24 cellular contexts compared by ENCODE assay signal in genomic region chr1:24286246-24287010, GRCh38. TPM values are rescaled to one million over a fixed set of nuclear protein-coding genes. Genes with fewer than 3 reads are reported as not detected.
DNase-seq lines count a peak whose midpoint lies in the region; ATAC-seq, FAIRE-seq and TF ChIP-seq lines count a peak whose summit lies in the region.
"Had no signal": no experiment of that assay in that cellular context is flagged by ENCODE, and none has a peak within 500 bp of the region (broad histone marks: within the 10 kb centered on the region; RNA-seq: fewer than 3 reads in every experiment).

No MANE protein-coding gene starts in this region.

- no peak overlapping the region for H3K4me3 ChIP-seq in bronchial epithelial cell (ENCODE audit: low read depth, low read length)
- H3K4me3 ChIP-seq in esophagus muscularis mucosa = no peak overlapping the region
- H3K4me3 ChIP-seq: BLaER1 treated with 17β-estradiol and CSF1 and Interleukin-3, amounts not matched to agents 10 nM and 100 nM; left lung; sigmoid colon; uterus had no signal

- intact Hi-C loops in esophagus muscularis mucosa (cut with DNase I) = no loop called here

- H3K9me3 ChIP-seq in esophagus muscularis mucosa = no peaks in the 10 kb centered on the region
- H3K9me3 ChIP-seq: BLaER1 treated with 17β-estradiol and CSF1 and Interleukin-3, amounts not matched to agents 10 nM and 100 nM; left lung; sigmoid colon; uterus had no signal

- DNase-seq in ELF-1 (ENCODE audit: low read depth, low spot score) = peak; percentile 79
- peak; percentile 33 for DNase-seq in LoVo (ENCODE audit: low spot score)
- peak; percentile 77 for DNase-seq in bronchial epithelial cell (ENCODE audit: low read depth)
- DNase-seq in iPS-NIHi11 (ENCODE audit: low spot score) = peak; percentile 47
- no peak for DNase-seq in esophagus muscularis mucosa (ENCODE audit: extremely low spot score)
- DNase-seq in CD1c-positive myeloid dendritic cell (ENCODE audit: extremely low spot score) = no peak
- DNase-seq in T1000 (lab: John Stamatoyannopoulos, UW) = no peak
- DNase-seq: activated CD4-positive, alpha-beta T cell treated with anti-CD3 and anti-CD28 coated beads, Interleukin-2, amount 10 ng/mL, durations not matched to agents 7 days and 5 days; activated gamma-delta T cell; activated naive CD8-positive, alpha-beta T cell treated with anti-CD3 and anti-CD28 coated beads, Interleukin-2, amount 50 U/mL, for 24 hours; effector CD4-positive, alpha-beta T cell; immature natural killer cell; left lung; midbrain; NCI-H1694 treated with DMSO at 0.1 percent for 48 hours; NCI-H446; sigmoid colon; uterus had no signal

- H3K27me3 ChIP-seq in bronchial epithelial cell (ENCODE audit: control insufficient read depth, insufficient read depth, low read length) = no peaks in the 10 kb centered on the region
- H3K27me3 ChIP-seq in esophagus muscularis mucosa = no peaks in the 10 kb centered on the region
- H3K27me3 ChIP-seq: uterus had no signal

- TF ChIP-seq EP300 in esophagus muscularis mucosa (IDR thresholded peaks at IDR 0.05) = no peak

- H3K36me3 ChIP-seq in bronchial epithelial cell (ENCODE audit: control insufficient read depth, insufficient read depth, low read length) = no peaks in the 10 kb centered on the region
- no peaks in the 10 kb centered on the region for H3K36me3 ChIP-seq in esophagus muscularis mucosa
- H3K36me3 ChIP-seq: BLaER1 treated with 17β-estradiol and CSF1 and Interleukin-3, amounts not matched to agents 10 nM and 100 nM; left lung; sigmoid colon; uterus had no signal

- peaks cover 0 to 22% (median 10%) of the 10 kb centered on the region in 4 donors for H3K4me1 ChIP-seq in esophagus muscularis mucosa

- TF ChIP-seq CTCF in bronchial epithelial cell (IDR thresholded peaks at IDR 0.05; ENCODE audit: insufficient read depth, low read length, severe bottlenecking) = peak; percentile 27
- TF ChIP-seq CTCF in esophagus muscularis mucosa (IDR thresholded peaks at IDR 0.05) = no peak

- FAIRE-seq in bronchial epithelial cell (lab: Jason Lieb, UNC) = no peak
- FAIRE-seq: GM19239, RCC 7860 had no signal

- H3K27ac ChIP-seq in esophagus muscularis mucosa (replicated peaks in 1 of 4) = no peak overlapping the region
- H3K27ac ChIP-seq: BLaER1 treated with 17β-estradiol and CSF1 and Interleukin-3, amounts not matched to agents 10 nM and 100 nM; left lung; sigmoid colon; uterus had no signal

- 95% methylated on average over 10 of the region's 11 CpGs for WGBS in esophagus muscularis mucosa

- no peak for TF ChIP-seq POLR2A in esophagus muscularis mucosa (IDR thresholded peaks at IDR 0.05; ENCODE audit: low read depth)

- no peak for ATAC-seq in GM18498 (IDR thresholded peaks at IDR 0.05; ENCODE audit: unreplicated experiment)
- ATAC-seq: activated naive CD8-positive, alpha-beta T cell treated with anti-CD3 and anti-CD28 coated beads, Interleukin-2, amount 50 U/mL, for 24 hours; left lung had no signal

RNA-seq across cellular contexts. Expression of gene GRHL3, which starts 32.7 kb away (rescaled TPM):
- total RNA-seq in bronchial epithelial cell (20.5 and 49.8 TPM in 2 replicates), esophagus muscularis mucosa (not detected)
- total RNA-seq: activated CD4-positive, alpha-beta T cell treated with anti-CD3 and anti-CD28 coated beads, Interleukin-2, amount 10 ng/mL, durations not matched to agents 7 days and 5 days; sigmoid colon; SK-MEL-5; subcutaneous adipose tissue had no signal

Comparison
In these comparisons a context has a peak if more than half of its experiments do, and no peak if none do; other contexts are left out.
1. DNase-seq: peak in ELF-1 (single experiment), LoVo (single experiment), bronchial epithelial cell (single experiment) and iPS-NIHi11 (single experiment); none in esophagus muscularis mucosa (single experiment), CD1c-positive myeloid dendritic cell (single experiment) and T1000 (single experiment).
2. RNA of gene GRHL3, which starts 32.7 kb away (total RNA-seq): 20.5 to 49.8 TPM in bronchial epithelial cell; not detected in esophagus muscularis mucosa; every median in the first group is over 10 times any median in the second.